ENCODE assay signal across 14 cellular contexts in genomic region chr11:61771995-61772455, GRCh38. TPM values are rescaled to one million over a fixed set of nuclear protein-coding genes. Genes with fewer than 3 reads are reported as not detected.
DNase-seq lines count a peak whose midpoint lies in the region; ATAC-seq, FAIRE-seq and TF ChIP-seq lines count a peak whose summit lies in the region.
"Had no signal": no experiment of that assay in that cellular context is flagged by ENCODE, and none has a peak within 500 bp of the region (broad histone marks: within the 10 kb centered on the region; RNA-seq: fewer than 3 reads in every experiment).

No MANE protein-coding gene starts in this region.

- H3K4me2 ChIP-seq in DOHH2 (ENCODE audit: low read length) (peak overlapping the region; percentile 27), endothelial cell of umbilical vein (ENCODE audit: insufficient read depth, low read length) (no peak overlapping the region)

- H3K27ac ChIP-seq in DOHH2 (ENCODE audit: low read depth, low read length) (no peak overlapping the region), KOPT-K1 (ENCODE audit: low read depth, low read length, poor library complexity, severe bottlenecking) (peak overlapping the region; percentile 39), endothelial cell of umbilical vein (ENCODE audit: insufficient read depth, low read depth, low read length) (no peak overlapping the region), body of pancreas (peak overlapping the region in 2 of 4 donors; percentile 59 to 72), esophagus squamous epithelium (no peak overlapping the region)

- ATAC-seq in omental fat pad (ENCODE audit: low FRiP score): peak; percentile 16
- ATAC-seq in HG03280 (IDR thresholded peaks at IDR 0.05; ENCODE audit: unreplicated experiment): no peak
- no peak for ATAC-seq in body of pancreas
- ATAC-seq: stimulated activated memory B cell treated with anti-CD40 and anti-IgM and Interleukin-4, amounts not matched to agents 10 μg/mL and 1 μg/mL and 100 μg/mL, for 72 hours had no signal

- no peaks in the 10 kb centered on the region for H4K20me1 ChIP-seq in DOHH2 (ENCODE audit: control insufficient read depth, insufficient read depth, low read depth, low read length)
- H4K20me1 ChIP-seq in endothelial cell of umbilical vein (replicated peaks; ENCODE audit: control insufficient read depth, extremely low read depth, insufficient read depth, low read length): no peaks in the 10 kb centered on the region

- TF ChIP-seq POLR2A in endothelial cell of umbilical vein (IDR thresholded peaks at IDR 0.05; ENCODE audit: low read depth, low read length): no peak
- TF ChIP-seq POLR2A in body of pancreas (IDR thresholded peaks at IDR 0.05): no peak
- TF ChIP-seq POLR2A in esophagus squamous epithelium (IDR thresholded peaks at IDR 0.05): no peak

- POLR2A ChIA-PET in endothelial cell of umbilical vein (lab: Charles Lee): no interaction called here

- 57 to 60% methylated on average over 1 to 7 of the region's 7 CpGs for WGBS in body of pancreas, 2 donors
- WGBS in esophagus squamous epithelium, 2 donors: no CpG with 5 or more reads among the region's 7 CpGs

- no peak for FAIRE-seq in endothelial cell of umbilical vein (lab: Jason Lieb, UNC)
- FAIRE-seq: astrocyte, TTC549 had no signal

- peak overlapping the region; percentile 34 for H2AFZ ChIP-seq in endothelial cell of umbilical vein (ENCODE audit: low read depth, low read length)

- dilution Hi-C loops in endothelial cell of umbilical vein (cut with MboI; ENCODE audit: extremely low pct_ligation_motif_present, low sequenced_read_pairs): no loop called here

- peaks cover 14% of the 10 kb centered on the region for H3K4me1 ChIP-seq in DOHH2 (ENCODE audit: control insufficient read depth, low read length)
- peaks cover 6% of the 10 kb centered on the region for H3K4me1 ChIP-seq in endothelial cell of umbilical vein (ENCODE audit: control insufficient read depth, extremely low read depth, insufficient read depth, low read length)
- H3K4me1 ChIP-seq in body of pancreas: peaks cover 42% of the 10 kb centered on the region
- H3K4me1 ChIP-seq in esophagus squamous epithelium: peaks cover 1 to 5% (median 2%) of the 10 kb centered on the region in 3 donors

- H3K9ac ChIP-seq in endothelial cell of umbilical vein (replicated peaks; ENCODE audit: extremely low read depth, insufficient read depth, low read length): no peak overlapping the region

- no TSS peak for BruUV-seq in endothelial cell of umbilical vein (replicated peaks; lab: Mats Ljungman, UMichigan)

- H3K9me3 ChIP-seq in DOHH2 (ENCODE audit: control insufficient read depth, insufficient read depth, low read length) (no peaks in the 10 kb centered on the region), KOPT-K1 (ENCODE audit: insufficient read depth, low read length, poor library complexity, severe bottlenecking) (no peaks in the 10 kb centered on the region), endothelial cell of umbilical vein (replicated peaks; ENCODE audit: control insufficient read depth, insufficient read depth, low read length) (no peaks in the 10 kb centered on the region), body of pancreas (no peaks in the 10 kb centered on the region), esophagus squamous epithelium (no peaks in the 10 kb centered on the region)

- H3K27me3 ChIP-seq in DOHH2 (ENCODE audit: control insufficient read depth, low read length) (no peaks in the 10 kb centered on the region), endothelial cell of umbilical vein (ENCODE audit: control insufficient read depth in 2 of 2, insufficient read depth in 2 of 2, low read length in 2 of 2) (no peaks in the 10 kb centered on the region), body of pancreas (no peaks in the 10 kb centered on the region), esophagus squamous epithelium (peaks cover 0 to 10% (median 0%) of the 10 kb centered on the region in 4 donors)

- H3K36me3 ChIP-seq in DOHH2 (ENCODE audit: control insufficient read depth, low read length) (no peaks in the 10 kb centered on the region), KOPT-K1 (ENCODE audit: insufficient read depth, low read length) (no peaks in the 10 kb centered on the region), endothelial cell of umbilical vein (ENCODE audit: control insufficient read depth in 2 of 2, extremely low read depth in 1 of 2, insufficient read depth in 2 of 2, low read length in 2 of 2) (no peaks in the 10 kb centered on the region), body of pancreas (replicated peaks in 1 of 2; ENCODE audit: insufficient read depth in 1 of 2, low read depth in 2 of 2) (peaks cover 0 to 6% of the 10 kb centered on the region in 2 donors), esophagus squamous epithelium (no peaks in the 10 kb centered on the region)

- intact Hi-C loops in endothelial cell of umbilical vein (cut with micrococcal nuclease): no loop called here
- intact Hi-C loops in body of pancreas (cut with DNase I): no loop called here
- intact Hi-C loops in esophagus squamous epithelium (cut with DNase I): no loop called here

- DNase-seq in endothelial cell of umbilical vein (ENCODE audit: low read depth, low spot score): no peak
- DNase-seq in omental fat pad (ENCODE audit: low spot score): no peak
- DNase-seq in body of pancreas: no peak
- no peak for DNase-seq in esophagus squamous epithelium (lab: John Stamatoyannopoulos, UW)
- DNase-seq in activated naive CD4-positive, alpha-beta T cell treated with anti-CD3 and anti-CD28 coated beads, Interleukin-2, amount 50 U/mL, for 16 hours: no peak
- DNase-seq: NCI-H2171 treated with DMSO at 0.1 percent for 48 hours, Right ventricle myocardium superior had no signal

- H3K4me3 ChIP-seq in DOHH2 (ENCODE audit: low read length) (no peak overlapping the region), endothelial cell of umbilical vein (replicated peaks in 1 of 3; ENCODE audit: insufficient read depth in 1 of 3, low read depth in 1 of 3, low read length in 3 of 3) (no peak overlapping the region), body of pancreas (no peak overlapping the region), esophagus squamous epithelium (no peak overlapping the region)
- H3K4me3 ChIP-seq: lung had no signal

- TF ChIP-seq CTCF in DOHH2 (IDR thresholded peaks at IDR 0.05; ENCODE audit: low read depth, low read length, poor library complexity, severe bottlenecking): no peak
- TF ChIP-seq CTCF in endothelial cell of umbilical vein (IDR thresholded peaks at IDR 0.05; ENCODE audit: extremely low read depth in 1 of 2, insufficient read depth in 1 of 2, low read depth in 1 of 2, low read length in 2 of 2): no peak
- TF ChIP-seq CTCF in omental fat pad (IDR thresholded peaks at IDR 0.05): no peak
- no peak for TF ChIP-seq CTCF in body of pancreas (IDR thresholded peaks at IDR 0.05)
- no peak for TF ChIP-seq CTCF in esophagus squamous epithelium (IDR thresholded peaks at IDR 0.05)

- no peaks in the 10 kb centered on the region for H3F3A ChIP-seq in DOHH2 (ENCODE audit: control insufficient read depth, insufficient read depth)

- no peaks in the 10 kb centered on the region for H3K9me2 ChIP-seq in DOHH2 (replicated peaks; ENCODE audit: control insufficient read depth, low read length)

- CTCF ChIA-PET in endothelial cell of umbilical vein (lab: Charles Lee): interaction anchor here (0.8 to 1.4 kb wide), 2 partner anchors 11 to 25 kb away, joined by 3 to 8 read pairs; no protein-coding TSS in a partner anchor

- H3K79me2 ChIP-seq in DOHH2 (ENCODE audit: control insufficient read depth, low read length) (no peaks in the 10 kb centered on the region), endothelial cell of umbilical vein (ENCODE audit: control insufficient read depth, insufficient read depth, low read length) (no peaks in the 10 kb centered on the region)

- no peaks in the 10 kb centered on the region for H3K9me1 ChIP-seq in endothelial cell of umbilical vein (replicated peaks; ENCODE audit: control insufficient read depth, extremely low read depth, insufficient read depth, low read length)

RNA-seq across cellular contexts. Expression of gene MYRF, which starts 19.6 kb away (rescaled TPM):
- 0.82 and 1.8 TPM in 2 replicates for total RNA-seq in endothelial cell of umbilical vein
- 0.98 and 1.1 TPM in 2 replicates for polyA plus RNA-seq in endothelial cell of umbilical vein
- 0.49 and 0.62 TPM in 2 replicates for polyA plus RNA-seq in endothelial cell of umbilical vein (2011; cell fraction: cytosol; rRNA removed)
- polyA plus RNA-seq in endothelial cell of umbilical vein (2011; cell fraction: nucleus; rRNA removed): 1.5 and 2.2 TPM in 2 replicates
- polyA plus RNA-seq in endothelial cell of umbilical vein (2012): 0.72 and 2.0 TPM in 2 replicates
- polyA minus RNA-seq in endothelial cell of umbilical vein: 1.3 and 1.5 TPM in 2 replicates
- polyA minus RNA-seq in endothelial cell of umbilical vein (2011; cell fraction: cytosol; rRNA and poly(A)+ RNA removed): 0.31 TPM
- polyA minus RNA-seq in endothelial cell of umbilical vein (2011; cell fraction: nucleus; rRNA and poly(A)+ RNA removed): 0.63 and 1.0 TPM in 2 replicates
- total RNA-seq in omental fat pad: 10 to 100 TPM in 3 of 4 donors, under 1 TPM in 1; 0.16 to 55.1 (median 29.5) TPM
- total RNA-seq in body of pancreas: 10 to 100 TPM; 33.2 to 47.5 TPM
- total RNA-seq in esophagus squamous epithelium: under 1 TPM in 3 of 4 donors, not detected in 1; 0.09 to 0.95 (median 0.22) TPM

RNA-seq across cellular contexts. Expression of gene TMEM258, which starts 20.4 kb away (rescaled TPM):
- total RNA-seq in endothelial cell of umbilical vein: 139 and 140 TPM in 2 replicates
- polyA plus RNA-seq in endothelial cell of umbilical vein: 534 and 632 TPM in 2 replicates
- 418 and 490 TPM in 2 replicates for polyA plus RNA-seq in endothelial cell of umbilical vein (2011; cell fraction: cytosol; rRNA removed)
- 98.0 and 104 TPM in 2 replicates for polyA plus RNA-seq in endothelial cell of umbilical vein (2011; cell fraction: nucleus; rRNA removed)
- 399 and 519 TPM in 2 replicates for polyA plus RNA-seq in endothelial cell of umbilical vein (2012)
- 266 and 269 TPM in 2 replicates for polyA minus RNA-seq in endothelial cell of umbilical vein
- polyA minus RNA-seq in endothelial cell of umbilical vein (2011; cell fraction: cytosol; rRNA and poly(A)+ RNA removed): 112 TPM
- 47.6 and 56.5 TPM in 2 replicates for polyA minus RNA-seq in endothelial cell of umbilical vein (2011; cell fraction: nucleus; rRNA and poly(A)+ RNA removed)
- 10 to 100 TPM; 27.9 to 52.6 (median 43.4) TPM for total RNA-seq in omental fat pad
- total RNA-seq in body of pancreas: 10 to 100 TPM in 1 of 2 donors, 1 to 10 TPM in 1; 8.6 to 29.1 TPM
- total RNA-seq in esophagus squamous epithelium: 10 to 100 TPM; 32.3 to 54.2 (median 37.9) TPM

RNA-seq across cellular contexts. Expression of gene FEN1, which starts 20.7 kb away (rescaled TPM):
- 57.9 and 60.5 TPM in 2 replicates for total RNA-seq in endothelial cell of umbilical vein
- polyA plus RNA-seq in endothelial cell of umbilical vein: 22.9 and 29.3 TPM in 2 replicates
- 38.3 and 46.5 TPM in 2 replicates for polyA plus RNA-seq in endothelial cell of umbilical vein (2011; cell fraction: cytosol; rRNA removed)
- polyA plus RNA-seq in endothelial cell of umbilical vein (2011; cell fraction: nucleus; rRNA removed): 18.7 and 24.5 TPM in 2 replicates
- polyA plus RNA-seq in endothelial cell of umbilical vein (2012): 28.8 and 51.8 TPM in 2 replicates
- 43.4 and 48.2 TPM in 2 replicates for polyA minus RNA-seq in endothelial cell of umbilical vein
- 96.6 TPM for polyA minus RNA-seq in endothelial cell of umbilical vein (2011; cell fraction: cytosol; rRNA and poly(A)+ RNA removed)
- 16.6 TPM in 2 replicates for polyA minus RNA-seq in endothelial cell of umbilical vein (2011; cell fraction: nucleus; rRNA and poly(A)+ RNA removed)
- 1 to 10 TPM; 4.7 to 8.9 (median 6.7) TPM for total RNA-seq in omental fat pad
- 1 to 10 TPM; 2.6 to 3.4 TPM for total RNA-seq in body of pancreas
- 10 to 100 TPM; 11.4 to 38.1 (median 23.5) TPM for total RNA-seq in esophagus squamous epithelium

RNA-seq across cellular contexts. Expression of gene FADS1, which starts 44.8 kb away (rescaled TPM):
- total RNA-seq in endothelial cell of umbilical vein (109 and 110 TPM in 2 replicates), omental fat pad (10 to 100 TPM; 20.1 to 49.1 (median 22.0) TPM), body of pancreas (1 to 10 TPM; 4.6 to 7.0 TPM), esophagus squamous epithelium (1 to 10 TPM; 2.1 to 8.3 (median 7.1) TPM)
- polyA plus RNA-seq in endothelial cell of umbilical vein: 121 and 125 TPM in 2 replicates
- polyA plus RNA-seq in endothelial cell of umbilical vein (2011; cell fraction: cytosol; rRNA removed): 73.0 and 77.1 TPM in 2 replicates
- 79.5 and 82.4 TPM in 2 replicates for polyA plus RNA-seq in endothelial cell of umbilical vein (2011; cell fraction: nucleus; rRNA removed)
- polyA plus RNA-seq in endothelial cell of umbilical vein (2012): 50.4 and 68.5 TPM in 2 replicates
- polyA minus RNA-seq in endothelial cell of umbilical vein: 192 and 208 TPM in 2 replicates
- 289 TPM for polyA minus RNA-seq in endothelial cell of umbilical vein (2011; cell fraction: cytosol; rRNA and poly(A)+ RNA removed)
- 51.4 and 61.8 TPM in 2 replicates for polyA minus RNA-seq in endothelial cell of umbilical vein (2011; cell fraction: nucleus; rRNA and poly(A)+ RNA removed)

RNA-seq across cellular contexts. Expression of gene FADS2, which starts 56.1 kb away (rescaled TPM):
- total RNA-seq in endothelial cell of umbilical vein (668 and 694 TPM in 2 replicates), omental fat pad (10 to 100 TPM in 3 of 4 donors, 1 to 10 TPM in 1; 7.8 to 40.1 (median 16.2) TPM), body of pancreas (1 to 10 TPM; 2.0 to 4.4 TPM), esophagus squamous epithelium (10 to 100 TPM in 1 of 4 donors, 1 to 10 TPM in 3; 2.2 to 13.7 (median 6.8) TPM)
- 898 and 969 TPM in 2 replicates for polyA plus RNA-seq in endothelial cell of umbilical vein
- 619 and 783 TPM in 2 replicates for polyA plus RNA-seq in endothelial cell of umbilical vein (2011; cell fraction: cytosol; rRNA removed)
- polyA plus RNA-seq in endothelial cell of umbilical vein (2011; cell fraction: nucleus; rRNA removed): 552 and 630 TPM in 2 replicates
- 311 and 450 TPM in 2 replicates for polyA plus RNA-seq in endothelial cell of umbilical vein (2012)
- 1,118 and 1,176 TPM in 2 replicates for polyA minus RNA-seq in endothelial cell of umbilical vein
- polyA minus RNA-seq in endothelial cell of umbilical vein (2011; cell fraction: cytosol; rRNA and poly(A)+ RNA removed): 46.5 TPM
- 172 and 219 TPM in 2 replicates for polyA minus RNA-seq in endothelial cell of umbilical vein (2011; cell fraction: nucleus; rRNA and poly(A)+ RNA removed)
